23 cellular contexts compared by ENCODE assay signal in genomic region chr13:42345367-42345766, GRCh38.
DNase-seq lines count a peak whose midpoint lies in the region; ATAC-seq and TF ChIP-seq lines count a peak whose summit lies in the region.
"Had no signal": no experiment of that assay in that cellular context is flagged by ENCODE, and none has a peak within 500 bp of the region (broad histone marks: within the 10 kb centered on the region; RNA-seq: fewer than 3 reads in every experiment).

No MANE protein-coding gene starts in this region.

- H3K36me3 Mint-ChIP-seq in activated naive CD8-positive, alpha-beta T cell treated with anti-CD3 and anti-CD28 coated beads, Interleukin-2, amount 50 U/mL, for 24 hours (ENCODE audit: low read depth), result peaks cover 5% of the 10 kb centered on the region
- H3K36me3 Mint-ChIP-seq: brain had no signal

- peak; percentile 44 for DNase-seq in GM12865 (ENCODE audit: low read depth)
- DNase-seq in activated naive CD8-positive, alpha-beta T cell treated with anti-CD3 and anti-CD28 coated beads, Interleukin-2, amount 50 U/mL, for 24 hours, result no peak
- DNase-seq in NCI-H524 treated with DMSO at 0.1 percent for 48 hours (lab: John Stamatoyannopoulos, UW), result no peak
- DNase-seq: activated CD8-positive, alpha-beta memory T cell treated with anti-CD3 and anti-CD28 coated beads, Interleukin-2, amount 50 U/mL, for 4 hours; activated effector memory CD4-positive, alpha-beta T cell treated with Interleukin-2 at 50 U/mL for 16 hours; C1 segment of cervical spinal cord; Calu3; mammary epithelial cell; NCI-H2081 treated with DMSO at 0.1 percent for 48 hours; OCI-M1; posterior cingulate gyrus; sigmoid colon; stimulated activated CD4-positive, alpha-beta T cell treated with anti-CD3 and anti-CD28 coated beads, Interleukin-15, amount 100 ng/mL, for 24 hours; T-helper 9 cell; trophoblast cell had no signal

- peaks cover 75% of the 10 kb centered on the region for H3K4me1 Mint-ChIP-seq in activated naive CD8-positive, alpha-beta T cell treated with anti-CD3 and anti-CD28 coated beads, Interleukin-2, amount 50 U/mL, for 24 hours
- H3K4me1 Mint-ChIP-seq: brain, neural crest cell had no signal

- H3K27ac Mint-ChIP-seq in activated naive CD8-positive, alpha-beta T cell treated with anti-CD3 and anti-CD28 coated beads, Interleukin-2, amount 50 U/mL, for 24 hours, result no peak overlapping the region
- H3K27ac Mint-ChIP-seq: brain, GM23338 had no signal

- peaks cover 10% of the 10 kb centered on the region for H3K9me3 Mint-ChIP-seq in activated naive CD8-positive, alpha-beta T cell treated with anti-CD3 and anti-CD28 coated beads, Interleukin-2, amount 50 U/mL, for 24 hours
- H3K9me3 Mint-ChIP-seq: brain, GM23338 had no signal

- H3K4me3 ChIP-seq in GM12865 (ENCODE audit: low read depth, low read length), result no peak overlapping the region
- H3K4me3 ChIP-seq: GM23338, sigmoid colon had no signal

- H3K27me3 Mint-ChIP-seq in activated naive CD8-positive, alpha-beta T cell treated with anti-CD3 and anti-CD28 coated beads, Interleukin-2, amount 50 U/mL, for 24 hours, result no peaks in the 10 kb centered on the region
- H3K27me3 Mint-ChIP-seq: brain had no signal

- no peak for TF ChIP-seq CTCF in GM12865 (IDR thresholded peaks at IDR 0.05; ENCODE audit: insufficient read depth, low read depth, low read length, missing control alignments)

- ATAC-seq in GM18511 (IDR thresholded peaks at IDR 0.05; ENCODE audit: unreplicated experiment) (peak; percentile 49), GM21825 (IDR thresholded peaks at IDR 0.05; ENCODE audit: unreplicated experiment) (peak; percentile 51), HG03521 (IDR thresholded peaks at IDR 0.05; ENCODE audit: unreplicated experiment) (no peak), GM18873 (IDR thresholded peaks at IDR 0.05; ENCODE audit: low FRiP score, unreplicated experiment) (no peak), HG03460 (IDR thresholded peaks at IDR 0.05; ENCODE audit: unreplicated experiment) (no peak)
- peak; percentile 62 for ATAC-seq in activated naive CD8-positive, alpha-beta T cell treated with anti-CD3 and anti-CD28 coated beads, Interleukin-2, amount 50 U/mL, for 24 hours
- ATAC-seq: GM23338 had no signal

- H3K4me3 Mint-ChIP-seq in activated naive CD8-positive, alpha-beta T cell treated with anti-CD3 and anti-CD28 coated beads, Interleukin-2, amount 50 U/mL, for 24 hours, result no peak overlapping the region
- H3K4me3 Mint-ChIP-seq: brain, GM23338, neural crest cell had no signal

Comparison
In these comparisons a context has a peak if more than half of its experiments do, and no peak if none do; other contexts are left out.
1. ATAC-seq: peak in GM18511 (single experiment), GM21825 (single experiment) and activated naive CD8-positive, alpha-beta T cell treated with anti-CD3 and anti-CD28 coated beads, Interleukin-2, amount 50 U/mL, for 24 hours (single experiment); none in HG03521 (single experiment), GM18873 (single experiment) and HG03460 (single experiment).